In genomic region chr4:189178125-189178746, GRCh38 we compare ENCODE assay signal across 18 cellular contexts.
DNase-seq lines count a peak whose midpoint lies in the region; ATAC-seq and TF ChIP-seq lines count a peak whose summit lies in the region.
"Had no signal": no experiment of that assay in that cellular context is flagged by ENCODE, and none has a peak within 500 bp of the region (broad histone marks: within the 10 kb centered on the region; RNA-seq: fewer than 3 reads in every experiment).

No MANE protein-coding gene starts in this region.

- WGBS in heart left ventricle, 4 donors: 77 to 84% (median 80%) methylated on average over 3 of the region's 3 CpGs

- CTCF ChIA-PET in WTC11 (lab: Charles Lee): interaction anchor here (0.8 to 1.3 kb wide), 4 partner anchors 16 to 615 kb away, joined by 3 to 6 read pairs (median 3); no protein-coding TSS in a partner anchor

- H3K9me3 ChIP-seq in HUES6 (ENCODE audit: control insufficient read depth, insufficient read depth, low read depth, low read length): no peaks in the 10 kb centered on the region
- H3K9me3 ChIP-seq in iPS-20b (ENCODE audit: insufficient read depth, low read depth, low read length): no peaks in the 10 kb centered on the region
- no peaks in the 10 kb centered on the region for H3K9me3 ChIP-seq in heart left ventricle
- H3K9me3 ChIP-seq: BLaER1, Caco-2 had no signal

- peak; percentile 74 for DNase-seq in GM23338 (ENCODE audit: low spot score)
- no peak for DNase-seq in WTC11 (ENCODE audit: low spot score)
- DNase-seq in immature natural killer cell: no peak
- no peak for DNase-seq in heart left ventricle
- DNase-seq: Caco-2; CD4-positive, CD25-positive, alpha-beta regulatory T cell; CD8-positive, alpha-beta T cell; DMS153; DND-41; GOT3; H7 had no signal

- H3K4me3 ChIP-seq in GM23338 (no peak overlapping the region), HUES6 (ENCODE audit: low read depth, low read length) (peak overlapping the region; percentile 15; the same call in 1 of the 2 replicates), iPS-20b (ENCODE audit: low read length) (peak overlapping the region; percentile 24; the same call in 1 of the 2 replicates), heart left ventricle (no peak overlapping the region)
- H3K4me3 ChIP-seq: BLaER1 had no signal

- H3K27ac Mint-ChIP-seq in GM23338 (peak overlapping the region; percentile 79; the same call in 1 of the 2 replicates), WTC11 (peak overlapping the region; percentile 93), immature natural killer cell (no peak overlapping the region)
- H3K27ac Mint-ChIP-seq: B cell; CD4-positive, CD25-positive, alpha-beta regulatory T cell; CD8-positive, alpha-beta T cell had no signal

- H3K4me1 ChIP-seq in GM23338 (ENCODE audit: insufficient read depth) (peaks cover 9% of the 10 kb centered on the region), HUES6 (ENCODE audit: control insufficient read depth, insufficient read depth, low read length) (peaks cover 28% of the 10 kb centered on the region), iPS-20b (ENCODE audit: insufficient read depth, low read length) (peaks cover 18% of the 10 kb centered on the region), heart left ventricle (no peaks in the 10 kb centered on the region)
- H3K4me1 ChIP-seq: Caco-2 had no signal

- H3K27me3 ChIP-seq in GM23338 (ENCODE audit: insufficient read depth) (no peaks in the 10 kb centered on the region), HUES6 (ENCODE audit: control insufficient read depth, insufficient read depth, low read length) (no peaks in the 10 kb centered on the region), iPS-20b (ENCODE audit: insufficient read depth, low read length) (no peaks in the 10 kb centered on the region), heart left ventricle (no peaks in the 10 kb centered on the region)
- H3K27me3 ChIP-seq: BLaER1 had no signal

- intact Hi-C loops in heart left ventricle (cut with DNase I): no loop called here

- H3K27me3 Mint-ChIP-seq in GM23338 (ENCODE audit: insufficient read depth, low read depth, poor library complexity): no peaks in the 10 kb centered on the region
- no peaks in the 10 kb centered on the region for H3K27me3 Mint-ChIP-seq in WTC11 (ENCODE audit: low read depth)
- H3K27me3 Mint-ChIP-seq in immature natural killer cell (ENCODE audit: low read depth in 3 of 3): peaks cover 0 to 2% (median 0%) of the 10 kb centered on the region in 3 donors
- H3K27me3 Mint-ChIP-seq: B cell; CD4-positive, CD25-positive, alpha-beta regulatory T cell had no signal

- TF ChIP-seq POLR2A in heart left ventricle (IDR thresholded peaks at IDR 0.05): no peak

- peak overlapping the region; percentile 41 for H3K9ac ChIP-seq in HUES6 (ENCODE audit: low read length)
- H3K9ac ChIP-seq in iPS-20b (ENCODE audit: low read depth, low read length): peak overlapping the region; percentile 39; the same call in 1 of the 2 replicates
- H3K9ac ChIP-seq: BLaER1 had no signal

- H3K9me3 Mint-ChIP-seq in GM23338 (no peaks in the 10 kb centered on the region; the same call in 2 of the 3 replicates), WTC11 (peaks cover 8% of the 10 kb centered on the region), immature natural killer cell (peaks cover 3 to 43% (median 13%) of the 10 kb centered on the region in 6 donors)

- POLR2A ChIA-PET in WTC11 (lab: Charles Lee): interaction anchor here (0.8 kb wide), 1 partner anchor 20 kb away, joined by 3 read pairs; no protein-coding TSS in a partner anchor

- H3K27ac ChIP-seq in GM23338 (ENCODE audit: low read depth): peak overlapping the region; percentile 90
- H3K27ac ChIP-seq in HUES6 (ENCODE audit: low read depth, low read length): peak overlapping the region; percentile 73
- H3K27ac ChIP-seq in iPS-20b (ENCODE audit: low read length): peak overlapping the region; percentile 36
- no peak overlapping the region for H3K27ac ChIP-seq in heart left ventricle
- H3K27ac ChIP-seq: 22Rv1, BLaER1, C4-2B had no signal

- no peaks in the 10 kb centered on the region for H4K20me1 ChIP-seq in GM23338 (replicated peaks; ENCODE audit: insufficient read depth)
- H4K20me1 ChIP-seq: BLaER1 had no signal

- 0 out of 2 replicates have a peak, but pooled peaks cover 4% of the 10 kb centered on the region for H3F3A ChIP-seq in GM23338 (replicated peaks; ENCODE audit: low read depth)

- H3K4me3 Mint-ChIP-seq in GM23338: no peak overlapping the region
- H3K4me3 Mint-ChIP-seq in WTC11: no peak overlapping the region
- H3K4me3 Mint-ChIP-seq in immature natural killer cell: no peak overlapping the region
- H3K4me3 Mint-ChIP-seq: B cell; CD4-positive, CD25-positive, alpha-beta regulatory T cell; CD8-positive, alpha-beta T cell had no signal

- peaks cover 42% of the 10 kb centered on the region for H3K4me1 Mint-ChIP-seq in GM23338
- peaks cover 68% of the 10 kb centered on the region for H3K4me1 Mint-ChIP-seq in WTC11
- H3K4me1 Mint-ChIP-seq in immature natural killer cell: no peaks in the 10 kb centered on the region
- H3K4me1 Mint-ChIP-seq: B cell; CD4-positive, CD25-positive, alpha-beta regulatory T cell had no signal

- H3K36me3 ChIP-seq in GM23338 (ENCODE audit: insufficient read depth) (no peaks in the 10 kb centered on the region), HUES6 (ENCODE audit: control insufficient read depth, insufficient read depth, low read length) (no peaks in the 10 kb centered on the region), iPS-20b (ENCODE audit: insufficient read depth, low read depth, low read length) (no peaks in the 10 kb centered on the region), heart left ventricle (no peaks in the 10 kb centered on the region)
- H3K36me3 ChIP-seq: BLaER1 had no signal

- H3K9me2 ChIP-seq in GM23338 (ENCODE audit: insufficient read depth): no peaks in the 10 kb centered on the region

- ATAC-seq in GM23338: peak; percentile 89
- ATAC-seq in WTC11: peak; percentile 86
- ATAC-seq in heart left ventricle: no peak
- no peak for ATAC-seq in HG03175 (IDR thresholded peaks at IDR 0.05; ENCODE audit: unreplicated experiment)
- ATAC-seq: CD8-positive, alpha-beta T cell had no signal

- H3K4me2 ChIP-seq in GM23338: peak overlapping the region; percentile 6; the same call in 1 of the 2 replicates
- H3K4me2 ChIP-seq: BLaER1 had no signal

- H3K79me2 ChIP-seq in GM23338 (replicated peaks; ENCODE audit: insufficient read depth): no peaks in the 10 kb centered on the region

- H3K36me3 Mint-ChIP-seq in GM23338 (ENCODE audit: low read depth) (peaks cover 12% of the 10 kb centered on the region), WTC11 (peaks cover 4% of the 10 kb centered on the region; the same call in 1 of the 2 replicates), immature natural killer cell (no peaks in the 10 kb centered on the region)
- H3K36me3 Mint-ChIP-seq: CD4-positive, CD25-positive, alpha-beta regulatory T cell; CD8-positive, alpha-beta T cell had no signal

- no peak for TF ChIP-seq CTCF in GM23338 (conservative IDR thresholded peaks at IDR 0.05; ENCODE audit: low read depth in 2 of 2)
- no peak for TF ChIP-seq CTCF in WTC11 (IDR thresholded peaks at IDR 0.05)
- no peak for TF ChIP-seq CTCF in heart left ventricle (IDR thresholded peaks at IDR 0.05)

- H2AFZ ChIP-seq in GM23338: no peak overlapping the region

TF ChIP-seq in GM23338, 12 proteins besides CTCF, POLR2A, EP300 and RAD21:
- TF ChIP-seq NANOG (IDR thresholded peaks at IDR 0.05; ENCODE audit: borderline replicate concordance) (peak; percentile 28; the same call in 1 of the 2 replicates), EZH2 (IDR thresholded peaks at IDR 0.05; ENCODE audit: low read depth, unreplicated experiment) (no peak)
TF ChIP-seq in GM23338: peak in this region for 1.

TF ChIP-seq in WTC11, 78 proteins besides CTCF, POLR2A, EP300 and RAD21:
- no peak for TF ChIP-seq NFYB (CRISPR knock-in tag; conservative IDR thresholded peaks at IDR 0.05; ENCODE audit: low read depth)

Comparison
In these comparisons a context has a peak if more than half of its experiments do, and no peak if none do; other contexts are left out.
1. ATAC-seq: peak in GM23338 (single experiment) and WTC11 (single experiment); none in heart left ventricle (0 of 4) and HG03175 (single experiment).
2. H3K27ac ChIP-seq: peak in GM23338 (single experiment), HUES6 (single experiment) and iPS-20b (single experiment); none in heart left ventricle (0 of 12).
3. H3K4me3 ChIP-seq: peak in HUES6 (single experiment) and iPS-20b (single experiment); none in GM23338 (single experiment) and heart left ventricle (0 of 12).
4. H3K27ac Mint-ChIP-seq: peak in GM23338 (single experiment) and WTC11 (single experiment); none in immature natural killer cell (0 of 6).